1 cellular context compared by ENCODE assay signal in the genomic region with DNA sequence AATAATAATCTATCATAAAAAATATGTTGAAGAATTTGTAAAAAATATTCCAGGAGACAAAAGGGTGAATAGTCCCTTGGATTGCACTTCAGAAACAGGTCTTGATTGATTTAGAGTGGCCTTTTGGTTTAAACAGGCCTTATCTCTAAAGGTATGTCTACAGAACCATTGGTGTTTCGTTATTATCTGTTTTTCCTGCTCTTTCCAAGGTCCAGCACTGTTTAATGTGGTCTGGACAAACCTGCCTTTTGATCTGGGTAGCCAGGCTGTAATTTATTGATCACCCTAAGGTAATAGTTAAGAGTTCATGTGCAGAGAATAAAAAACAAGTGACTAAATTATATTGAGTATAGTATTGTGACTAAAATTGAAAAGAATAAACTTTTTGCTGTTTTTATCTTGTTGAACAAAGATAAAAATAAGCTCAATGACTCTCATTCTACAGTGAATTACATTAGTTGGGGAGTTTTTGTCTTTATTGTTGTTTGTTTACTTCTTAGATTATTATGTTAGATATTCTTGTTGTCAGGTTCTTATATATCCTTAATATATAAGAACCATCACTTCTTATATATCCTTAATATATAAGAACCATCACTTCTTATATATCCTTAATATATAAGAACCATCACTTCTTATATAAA.
TF ChIP-seq lines count a peak whose summit lies in the region.

No MANE protein-coding gene starts in this region.

TF ChIP-seq in HepG2, 621 proteins besides CTCF, POLR2A, EP300 and RAD21 (continued from another document and continues in another):
- TF ChIP-seq, protein P1, sequence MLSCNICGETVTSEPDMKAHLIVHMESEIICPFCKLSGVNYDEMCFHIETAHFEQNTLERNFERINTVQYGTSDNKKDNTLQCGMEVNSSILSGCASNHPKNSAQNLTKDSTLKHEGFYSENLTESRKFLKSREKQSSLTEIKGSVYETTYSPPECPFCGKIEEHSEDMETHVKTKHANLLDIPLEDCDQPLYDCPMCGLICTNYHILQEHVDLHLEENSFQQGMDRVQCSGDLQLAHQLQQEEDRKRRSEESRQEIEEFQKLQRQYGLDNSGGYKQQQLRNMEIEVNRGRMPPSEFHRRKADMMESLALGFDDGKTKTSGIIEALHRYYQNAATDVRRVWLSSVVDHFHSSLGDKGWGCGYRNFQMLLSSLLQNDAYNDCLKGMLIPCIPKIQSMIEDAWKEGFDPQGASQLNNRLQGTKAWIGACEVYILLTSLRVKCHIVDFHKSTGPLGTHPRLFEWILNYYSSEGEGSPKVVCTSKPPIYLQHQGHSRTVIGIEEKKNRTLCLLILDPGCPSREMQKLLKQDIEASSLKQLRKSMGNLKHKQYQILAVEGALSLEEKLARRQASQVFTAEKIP (CRISPR knock-in tag; IDR thresholded peaks at IDR 0.05; ENCODE audit: borderline replicate concordance), result no peak
- TF ChIP-seq TGIF2 (CRISPR knock-in tag; IDR thresholded peaks at IDR 0.05) (no peak), RNF219 (CRISPR knock-in tag; IDR thresholded peaks at IDR 0.05) (no peak), KLF11 (CRISPR knock-in tag; IDR thresholded peaks at IDR 0.05) (no peak), RNF2 (conservative IDR thresholded peaks at IDR 0.05; ENCODE audit: low read depth) (no peak), ZNF326 (CRISPR knock-in tag; IDR thresholded peaks at IDR 0.05; ENCODE audit: borderline replicate concordance) (no peak), MAF1 (CRISPR knock-in tag; IDR thresholded peaks at IDR 0.05; ENCODE audit: borderline replicate concordance) (no peak), MAFG (CRISPR knock-in tag; IDR thresholded peaks at IDR 0.05) (no peak), NPAS2 (CRISPR knock-in tag; IDR thresholded peaks at IDR 0.05; ENCODE audit: borderline replicate concordance) (no peak), MTA1 (CRISPR knock-in tag; IDR thresholded peaks at IDR 0.05; ENCODE audit: borderline replicate concordance) (no peak), NR3C1 (CRISPR knock-in tag; IDR thresholded peaks at IDR 0.05) (no peak), IRF2 (CRISPR knock-in tag; IDR thresholded peaks at IDR 0.05) (peak; percentile 78; the same call in 1 of the 2 replicates), HIVEP1 (CRISPR knock-in tag; IDR thresholded peaks at IDR 0.05) (no peak), ZNF713 (CRISPR knock-in tag; IDR thresholded peaks at IDR 0.05) (no peak), ZFP90 (CRISPR knock-in tag; IDR thresholded peaks at IDR 0.05; ENCODE audit: borderline replicate concordance) (no peak), ZNF670 (CRISPR knock-in tag; IDR thresholded peaks at IDR 0.05; ENCODE audit: borderline replicate concordance) (no peak), ZNF678 (CRISPR knock-in tag; IDR thresholded peaks at IDR 0.05) (no peak), ZFY (CRISPR knock-in tag; IDR thresholded peaks at IDR 0.05) (no peak), DPF2 (CRISPR knock-in tag; IDR thresholded peaks at IDR 0.05; ENCODE audit: borderline replicate concordance, low read depth) (peak; percentile 94), ZNF790 (CRISPR knock-in tag; IDR thresholded peaks at IDR 0.05; ENCODE audit: borderline replicate concordance) (no peak), ZNF354B (CRISPR knock-in tag; IDR thresholded peaks at IDR 0.05) (no peak), ELF1 (CRISPR knock-in tag; IDR thresholded peaks at IDR 0.05) (peak; percentile 34; the same call in 1 of the 2 replicates), ZNF180 (CRISPR knock-in tag; IDR thresholded peaks at IDR 0.05; ENCODE audit: borderline replicate concordance, low read depth) (no peak), ZNF251 (CRISPR knock-in tag; IDR thresholded peaks at IDR 0.05) (no peak), THAP11 (CRISPR knock-in tag; IDR thresholded peaks at IDR 0.05) (peak; percentile 29; the same call in 1 of the 2 replicates), ZNF230 (CRISPR knock-in tag; IDR thresholded peaks at IDR 0.05) (no peak), HDAC2 (CRISPR knock-in tag; IDR thresholded peaks at IDR 0.05) (peak; percentile 94), SMARCC2 (IDR thresholded peaks at IDR 0.05) (no peak), MYC (CRISPR knock-in tag; IDR thresholded peaks at IDR 0.05; ENCODE audit: borderline replicate concordance) (no peak), CBX2 (IDR thresholded peaks at IDR 0.05; ENCODE audit: low read depth, low read length) (no peak), CBX2 (CRISPR knock-in tag; IDR thresholded peaks at IDR 0.05; ENCODE audit: low read depth) (no peak), ZNF768 (CRISPR knock-in tag; IDR thresholded peaks at IDR 0.05) (no peak), ZNF414 (CRISPR knock-in tag; IDR thresholded peaks at IDR 0.05) (no peak), REL (CRISPR knock-in tag; conservative IDR thresholded peaks at IDR 0.05) (no peak), ZSCAN12 (CRISPR knock-in tag; IDR thresholded peaks at IDR 0.05) (no peak; the same call in 1 of the 2 replicates), NFAT5 (CRISPR knock-in tag; IDR thresholded peaks at IDR 0.05) (no peak), ZNF484 (CRISPR knock-in tag; IDR thresholded peaks at IDR 0.05; ENCODE audit: borderline replicate concordance, low read depth) (no peak), NFIC (IDR thresholded peaks at IDR 0.05; ENCODE audit: low read length) (peak; percentile 99), ZNF329 (CRISPR knock-in tag; IDR thresholded peaks at IDR 0.05; ENCODE audit: low read depth) (no peak), SSRP1 (CRISPR knock-in tag; IDR thresholded peaks at IDR 0.05) (no peak), MED8 (CRISPR knock-in tag; IDR thresholded peaks at IDR 0.05; ENCODE audit: insufficient replicate concordance) (peak; percentile 80), ZBTB39 (CRISPR knock-in tag; IDR thresholded peaks at IDR 0.05) (no peak)
- TF ChIP-seq, protein P2, sequence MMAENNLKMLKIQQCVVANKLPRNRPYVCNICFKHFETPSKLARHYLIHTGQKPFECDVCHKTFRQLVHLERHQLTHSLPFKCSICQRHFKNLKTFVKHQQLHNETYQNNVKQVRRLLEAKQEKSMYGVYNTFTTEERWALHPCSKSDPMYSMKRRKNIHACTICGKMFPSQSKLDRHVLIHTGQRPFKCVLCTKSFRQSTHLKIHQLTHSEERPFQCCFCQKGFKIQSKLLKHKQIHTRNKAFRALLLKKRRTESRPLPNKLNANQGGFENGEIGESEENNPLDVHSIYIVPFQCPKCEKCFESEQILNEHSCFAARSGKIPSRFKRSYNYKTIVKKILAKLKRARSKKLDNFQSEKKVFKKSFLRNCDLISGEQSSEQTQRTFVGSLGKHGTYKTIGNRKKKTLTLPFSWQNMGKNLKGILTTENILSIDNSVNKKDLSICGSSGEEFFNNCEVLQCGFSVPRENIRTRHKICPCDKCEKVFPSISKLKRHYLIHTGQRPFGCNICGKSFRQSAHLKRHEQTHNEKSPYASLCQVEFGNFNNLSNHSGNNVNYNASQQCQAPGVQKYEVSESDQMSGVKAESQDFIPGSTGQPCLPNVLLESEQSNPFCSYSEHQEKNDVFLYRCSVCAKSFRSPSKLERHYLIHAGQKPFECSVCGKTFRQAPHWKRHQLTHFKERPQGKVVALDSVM (CRISPR knock-in tag; IDR thresholded peaks at IDR 0.05), result no peak
- TF ChIP-seq, protein P3, sequence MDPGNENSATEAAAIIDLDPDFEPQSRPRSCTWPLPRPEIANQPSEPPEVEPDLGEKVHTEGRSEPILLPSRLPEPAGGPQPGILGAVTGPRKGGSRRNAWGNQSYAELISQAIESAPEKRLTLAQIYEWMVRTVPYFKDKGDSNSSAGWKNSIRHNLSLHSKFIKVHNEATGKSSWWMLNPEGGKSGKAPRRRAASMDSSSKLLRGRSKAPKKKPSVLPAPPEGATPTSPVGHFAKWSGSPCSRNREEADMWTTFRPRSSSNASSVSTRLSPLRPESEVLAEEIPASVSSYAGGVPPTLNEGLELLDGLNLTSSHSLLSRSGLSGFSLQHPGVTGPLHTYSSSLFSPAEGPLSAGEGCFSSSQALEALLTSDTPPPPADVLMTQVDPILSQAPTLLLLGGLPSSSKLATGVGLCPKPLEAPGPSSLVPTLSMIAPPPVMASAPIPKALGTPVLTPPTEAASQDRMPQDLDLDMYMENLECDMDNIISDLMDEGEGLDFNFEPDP (CRISPR knock-in tag; conservative IDR thresholded peaks at IDR 0.05), result no peak
- TF ChIP-seq, protein P4, sequence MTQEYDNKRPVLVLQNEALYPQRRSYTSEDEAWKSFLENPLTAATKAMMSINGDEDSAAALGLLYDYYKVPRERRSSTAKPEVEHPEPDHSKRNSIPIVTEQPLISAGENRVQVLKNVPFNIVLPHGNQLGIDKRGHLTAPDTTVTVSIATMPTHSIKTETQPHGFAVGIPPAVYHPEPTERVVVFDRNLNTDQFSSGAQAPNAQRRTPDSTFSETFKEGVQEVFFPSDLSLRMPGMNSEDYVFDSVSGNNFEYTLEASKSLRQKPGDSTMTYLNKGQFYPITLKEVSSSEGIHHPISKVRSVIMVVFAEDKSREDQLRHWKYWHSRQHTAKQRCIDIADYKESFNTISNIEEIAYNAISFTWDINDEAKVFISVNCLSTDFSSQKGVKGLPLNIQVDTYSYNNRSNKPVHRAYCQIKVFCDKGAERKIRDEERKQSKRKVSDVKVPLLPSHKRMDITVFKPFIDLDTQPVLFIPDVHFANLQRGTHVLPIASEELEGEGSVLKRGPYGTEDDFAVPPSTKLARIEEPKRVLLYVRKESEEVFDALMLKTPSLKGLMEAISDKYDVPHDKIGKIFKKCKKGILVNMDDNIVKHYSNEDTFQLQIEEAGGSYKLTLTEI (CRISPR knock-in tag; conservative IDR thresholded peaks at IDR 0.05), result no peak
- TF ChIP-seq, protein P5, sequence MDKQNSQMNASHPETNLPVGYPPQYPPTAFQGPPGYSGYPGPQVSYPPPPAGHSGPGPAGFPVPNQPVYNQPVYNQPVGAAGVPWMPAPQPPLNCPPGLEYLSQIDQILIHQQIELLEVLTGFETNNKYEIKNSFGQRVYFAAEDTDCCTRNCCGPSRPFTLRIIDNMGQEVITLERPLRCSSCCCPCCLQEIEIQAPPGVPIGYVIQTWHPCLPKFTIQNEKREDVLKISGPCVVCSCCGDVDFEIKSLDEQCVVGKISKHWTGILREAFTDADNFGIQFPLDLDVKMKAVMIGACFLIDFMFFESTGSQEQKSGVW (CRISPR knock-in tag; IDR thresholded peaks at IDR 0.05; ENCODE audit: borderline replicate concordance), result no peak
